ENCODE assay signal across 20 cellular contexts in the genomic region with DNA sequence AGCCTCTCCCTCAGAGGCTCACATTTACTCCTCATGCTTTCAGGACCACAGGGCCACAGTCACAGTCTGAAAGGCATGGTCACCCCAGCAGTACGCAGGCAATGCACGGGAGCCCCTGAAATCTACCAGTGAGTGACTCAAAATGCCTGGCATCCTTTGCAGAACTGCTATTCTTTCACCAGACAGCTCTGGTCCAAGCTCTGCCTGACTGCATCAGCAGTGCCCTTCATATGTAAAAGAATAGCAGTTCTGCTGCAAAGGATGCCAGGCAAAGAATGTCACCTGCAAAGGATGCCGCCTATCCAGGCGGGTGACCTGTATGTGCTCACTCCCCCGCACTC.
"Had no signal": no experiment of that assay in that cellular context is flagged by ENCODE, and none has a peak within 500 bp of the region (broad histone marks: within the 10 kb centered on the region; RNA-seq: fewer than 3 reads in every experiment).

No MANE protein-coding gene starts in this region.

- H3K4me1 ChIP-seq: colonic mucosa, gastrocnemius medialis, lower lobe of right lung, psoas muscle, sigmoid colon, stomach, transverse colon, vagina had no signal

- H3K4me3 ChIP-seq: colonic mucosa, gastrocnemius medialis, lower lobe of right lung, ovary, psoas muscle, sigmoid colon, stomach, thoracic aorta, transverse colon, vagina had no signal

- DNase-seq: colonic mucosa; effector memory CD8-positive, alpha-beta T cell; foreskin fibroblast; gastrocnemius medialis; left ventricle myocardium superior; lower lobe of right lung; nephron progenitor cell; occipital lobe; psoas muscle; right cardiac atrium; sigmoid colon; stimulated activated CD4-positive, alpha-beta T cell treated with anti-CD3 and anti-CD28 coated beads, Interleukin-2, amount 100 ng/mL, for 24 hours; stimulated activated CD4-positive, alpha-beta T cell treated with anti-CD3 and anti-CD28 coated beads, Interleukin-4, amount 100 ng/mL, for 24 hours; stimulated activated naive CD4-positive, alpha-beta T cell treated with Interleukin-2 at 50 U/mL for 16 hours; stomach; transverse colon had no signal

- H3K9me3 ChIP-seq: colonic mucosa, gastrocnemius medialis, lower lobe of right lung, ovary, psoas muscle, sigmoid colon, stomach, thoracic aorta, transverse colon, vagina had no signal

- H3K27ac ChIP-seq: colonic mucosa, epithelial cell of prostate, gastrocnemius medialis, lower lobe of right lung, ovary, psoas muscle, sigmoid colon, stomach, thoracic aorta, transverse colon, vagina had no signal

- H3K36me3 ChIP-seq: colonic mucosa, ovary had no signal

- H3K27me3 ChIP-seq: colonic mucosa, gastrocnemius medialis, ovary, sigmoid colon, stomach, transverse colon, vagina had no signal
